19 cellular contexts compared by ENCODE assay signal in the genomic region with DNA sequence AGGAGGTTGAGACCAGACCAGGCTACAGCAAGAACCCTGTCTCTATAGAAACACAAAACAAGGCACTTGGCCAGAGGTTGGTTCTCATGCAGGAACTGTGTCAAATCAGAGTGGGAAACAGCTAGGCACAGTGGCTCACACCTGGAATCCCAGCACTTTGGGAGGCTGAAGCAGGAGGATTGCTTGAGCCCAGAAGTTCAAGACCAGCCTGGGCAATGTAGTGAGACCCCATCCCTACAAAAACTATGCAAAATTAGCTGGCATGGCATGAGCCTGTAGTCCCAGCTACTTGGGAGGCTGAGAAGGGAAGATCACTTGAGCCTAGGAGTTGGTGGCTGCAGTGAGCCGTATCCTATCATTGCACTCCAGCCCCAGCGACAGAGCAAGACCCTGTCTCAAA. TPM values are rescaled to one million over a fixed set of nuclear protein-coding genes. Genes with fewer than 3 reads are reported as not detected.
DNase-seq lines count a peak whose midpoint lies in the region; ATAC-seq and TF ChIP-seq lines count a peak whose summit lies in the region.
"Had no signal": no experiment of that assay in that cellular context is flagged by ENCODE, and none has a peak within 500 bp of the region (broad histone marks: within the 10 kb centered on the region; RNA-seq: fewer than 3 reads in every experiment).

No MANE protein-coding gene starts in this region.

- H2BK12ac ChIP-seq in trophoblast cell (ENCODE audit: low read length): no peak overlapping the region

- H3K4me1 ChIP-seq in trophoblast cell (ENCODE audit: control insufficient read depth in 1 of 2, insufficient read depth in 2 of 2, low read length in 2 of 2): peaks cover 3 to 5% of the 10 kb centered on the region in 2 experiments

- H3K36me3 ChIP-seq in trophoblast cell (ENCODE audit: control insufficient read depth in 1 of 2, insufficient read depth in 2 of 2, low read length in 2 of 2): peaks cover 2% of the 10 kb centered on the region in 2 experiments
- H3K36me3 ChIP-seq: HAP-1 had no signal

- no peak overlapping the region for H3K4me3 ChIP-seq in trophoblast cell (ENCODE audit: low read depth, low read length)

- peak overlapping the region; percentile 59 to 89 for H3K4me3 Mint-ChIP-seq in activated T-cell treated with anti-CD3 and anti-CD28 coated beads, Interleukin-2, amount 50 U/mL, for 72 hours
- H3K4me3 Mint-ChIP-seq in IgD-negative memory B cell: peak overlapping the region; percentile 30 to 94 (median 80)
- H3K4me3 Mint-ChIP-seq in central memory CD8-positive, alpha-beta T cell: peak overlapping the region; percentile 83

- H3K27ac Mint-ChIP-seq in activated T-cell treated with anti-CD3 and anti-CD28 coated beads, Interleukin-2, amount 50 U/mL, for 72 hours: no peak overlapping the region
- H3K27ac Mint-ChIP-seq in IgD-negative memory B cell: peak overlapping the region in 2 of 3 donors; percentile 50 to 97
- no peak overlapping the region for H3K27ac Mint-ChIP-seq in central memory CD8-positive, alpha-beta T cell (ENCODE audit: low read depth)

- H4K12ac ChIP-seq in trophoblast cell (ENCODE audit: low read depth, low read length): no peak overlapping the region

- WGBS in trophoblast cell (ENCODE audit: extremely low coverage, insufficient coverage, insufficient read length): no CpG with 5 or more reads among the region's 2 CpGs

- no peaks in the 10 kb centered on the region for H3K27me3 ChIP-seq in trophoblast cell (ENCODE audit: insufficient read depth, low read length)
- H3K27me3 ChIP-seq: neutrophil had no signal

- no peak overlapping the region for H3K23ac ChIP-seq in trophoblast cell (ENCODE audit: low read length)

- H4K8ac ChIP-seq in trophoblast cell (ENCODE audit: low read depth, low read length): no peak overlapping the region

- no peak for ATAC-seq in activated T-cell treated with anti-CD3 and anti-CD28 coated beads, Interleukin-2, amount 50 U/mL, for 72 hours (replicated peaks in 1 of 2)
- ATAC-seq in central memory CD8-positive, alpha-beta T cell (replicated peaks; ENCODE audit: extremely low read depth, poor library complexity, severe bottlenecking): no peak

- H3K4me1 Mint-ChIP-seq in activated T-cell treated with anti-CD3 and anti-CD28 coated beads, Interleukin-2, amount 50 U/mL, for 72 hours (ENCODE audit: low read depth): peaks cover 29% of the 10 kb centered on the region
- peaks cover 9 to 17% (median 17%) of the 10 kb centered on the region in 3 donors for H3K4me1 Mint-ChIP-seq in IgD-negative memory B cell
- H3K4me1 Mint-ChIP-seq in central memory CD8-positive, alpha-beta T cell: peaks cover 29% of the 10 kb centered on the region

- H3K4ac ChIP-seq in trophoblast cell (ENCODE audit: low read depth, low read length): no peak overlapping the region

- H3K9me3 Mint-ChIP-seq in activated T-cell treated with anti-CD3 and anti-CD28 coated beads, Interleukin-2, amount 50 U/mL, for 72 hours: no peaks in the 10 kb centered on the region
- no peaks in the 10 kb centered on the region for H3K9me3 Mint-ChIP-seq in IgD-negative memory B cell
- no peaks in the 10 kb centered on the region for H3K9me3 Mint-ChIP-seq in central memory CD8-positive, alpha-beta T cell

- no peaks in the 10 kb centered on the region for H3K9me3 ChIP-seq in trophoblast cell (ENCODE audit: insufficient read depth, low read depth, low read length)
- H3K9me3 ChIP-seq: HAP-1, neutrophil had no signal

- POLR2A ChIA-PET in HEK293T (lab: Yijun Ruan, JAX): no interaction called here

- H3K4me2 ChIP-seq in trophoblast cell (ENCODE audit: low read length): no peak overlapping the region

- peak overlapping the region; percentile 49 for H3K9ac ChIP-seq in trophoblast cell (ENCODE audit: low read length)

- H2BK120ac ChIP-seq in trophoblast cell (ENCODE audit: insufficient read depth, low read length, poor library complexity): no peak overlapping the region

- no peak overlapping the region for H4K91ac ChIP-seq in trophoblast cell (ENCODE audit: low read depth, low read length)

- no peak overlapping the region for H3K18ac ChIP-seq in trophoblast cell (ENCODE audit: low read length)

- H2AFZ ChIP-seq in trophoblast cell (ENCODE audit: insufficient read depth, low read length, poor library complexity): no peak overlapping the region

- CTCF ChIA-PET in HEK293T (lab: Yijun Ruan, JAX): no interaction called here

- no peak overlapping the region for H3K27ac ChIP-seq in trophoblast cell (ENCODE audit: low read depth, low read length)

- H3K27me3 Mint-ChIP-seq in activated T-cell treated with anti-CD3 and anti-CD28 coated beads, Interleukin-2, amount 50 U/mL, for 72 hours (ENCODE audit: low read depth): no peaks in the 10 kb centered on the region
- no peaks in the 10 kb centered on the region for H3K27me3 Mint-ChIP-seq in IgD-negative memory B cell
- no peaks in the 10 kb centered on the region for H3K27me3 Mint-ChIP-seq in central memory CD8-positive, alpha-beta T cell

- peaks cover 5% of the 10 kb centered on the region for H3K79me2 ChIP-seq in trophoblast cell (ENCODE audit: control insufficient read depth, insufficient read depth, low read length, poor library complexity)

- no peaks in the 10 kb centered on the region for H3K36me3 Mint-ChIP-seq in activated T-cell treated with anti-CD3 and anti-CD28 coated beads, Interleukin-2, amount 50 U/mL, for 72 hours (ENCODE audit: insufficient read depth in 2 of 2)
- peaks cover 3% of the 10 kb centered on the region for H3K36me3 Mint-ChIP-seq in IgD-negative memory B cell
- peaks cover 32% of the 10 kb centered on the region for H3K36me3 Mint-ChIP-seq in central memory CD8-positive, alpha-beta T cell (ENCODE audit: insufficient read depth)

- no peak overlapping the region for H3K14ac ChIP-seq in trophoblast cell (ENCODE audit: low read length)

- H2BK5ac ChIP-seq in trophoblast cell (ENCODE audit: low read depth, low read length, poor library complexity): no peak overlapping the region

- H2AK5ac ChIP-seq in trophoblast cell (ENCODE audit: low read length): no peak overlapping the region

- no peak for DNase-seq in activated T-cell treated with anti-CD3 and anti-CD28 coated beads, Interleukin-2, amount 50 U/mL, for 72 hours
- no peak for DNase-seq in activated T-cell treated with anti-CD3 and anti-CD28 coated beads, Interleukin-2, amount 50 U/mL, for 48 hours
- no peak for DNase-seq in central memory CD8-positive, alpha-beta T cell (ENCODE audit: low spot score in 2 of 2)
- DNase-seq in trophoblast cell (no peak), HEK293T (ENCODE audit: extremely low spot score) (no peak), glomerular visceral epithelial cell (ENCODE audit: extremely low spot score) (no peak), NCI-H345 (lab: John Stamatoyannopoulos, UW) (no peak)
- DNase-seq: activated CD4-positive, alpha-beta T cell treated with anti-CD3 and anti-CD28 coated beads, Interleukin-2, amount 50 U/mL, for 1 hour; foreskin melanocyte; kidney glomerular epithelial cell; mesenchymal stem cell; NCI-H226; retina had no signal

- H3K79me1 ChIP-seq in trophoblast cell (ENCODE audit: low read length): peaks cover 10% of the 10 kb centered on the region

TF ChIP-seq in HEK293T, 16 proteins besides CTCF, POLR2A, EP300 and RAD21:
- no peak for TF ChIP-seq NFRKB (IDR thresholded peaks at IDR 0.05)
- no peak for TF ChIP-seq HDGF (IDR thresholded peaks at IDR 0.05; ENCODE audit: borderline replicate concordance)
- no peak for TF ChIP-seq TARDBP (IDR thresholded peaks at IDR 0.05)
- no peak for TF ChIP-seq FOXA1 (IDR thresholded peaks at IDR 0.05)
- no peak for TF ChIP-seq L3MBTL2 (conservative IDR thresholded peaks at IDR 0.05)
- TF ChIP-seq LEF1 (IDR thresholded peaks at IDR 0.05; ENCODE audit: borderline replicate concordance): no peak
- no peak for TF ChIP-seq ZNF384 (IDR thresholded peaks at IDR 0.05)

RNA-seq across cellular contexts. Expression of a gene that starts 1.7 kb away (rescaled TPM):
- total RNA-seq in activated T-cell treated with anti-CD3 and anti-CD28 coated beads, Interleukin-2, amount 50 U/mL, for 72 hours: 10 to 100 TPM; 51.1 to 69.5 TPM
- polyA plus RNA-seq in IgD-negative memory B cell: 9.2 TPM
- polyA plus RNA-seq in trophoblast cell (2013): 24.9 and 25.4 TPM in 2 replicates

RNA-seq across cellular contexts. Expression of a gene that starts 7.7 kb away (rescaled TPM):
- 10 to 100 TPM; 14.5 to 17.9 TPM for total RNA-seq in activated T-cell treated with anti-CD3 and anti-CD28 coated beads, Interleukin-2, amount 50 U/mL, for 72 hours
- polyA plus RNA-seq in IgD-negative memory B cell: 37.0 TPM
- polyA plus RNA-seq in trophoblast cell (2013): 17.1 and 17.3 TPM in 2 replicates

RNA-seq across cellular contexts. Expression of a gene that starts 18.0 kb away (rescaled TPM):
- total RNA-seq in activated T-cell treated with anti-CD3 and anti-CD28 coated beads, Interleukin-2, amount 50 U/mL, for 72 hours: under 1 TPM in 1 of 2 donors, not detected in 1; 0.81 TPM
- polyA plus RNA-seq in IgD-negative memory B cell: not detected
- not detected in 2 replicates for polyA plus RNA-seq in trophoblast cell (2013)
- total RNA-seq: epithelial cell of proximal tubule, MCF 10A had no signal
- polyA plus RNA-seq: AG04450 had no signal

RNA-seq across cellular contexts. Expression of a gene that starts 31.5 kb away (rescaled TPM):
- 1 to 10 TPM; 2.7 to 3.4 TPM for total RNA-seq in activated T-cell treated with anti-CD3 and anti-CD28 coated beads, Interleukin-2, amount 50 U/mL, for 72 hours
- polyA plus RNA-seq in IgD-negative memory B cell: 1.5 TPM
- 0.14 and 0.23 TPM in 2 replicates for polyA plus RNA-seq in trophoblast cell (2013)
- total RNA-seq: epithelial cell of proximal tubule had no signal

Comparison
In these comparisons a context has a peak if more than half of its experiments do, and no peak if none do; other contexts are left out.
1. H3K27ac Mint-ChIP-seq: peak in IgD-negative memory B cell (2 of 3); none in activated T-cell treated with anti-CD3 and anti-CD28 coated beads, Interleukin-2, amount 50 U/mL, for 72 hours (single experiment) and central memory CD8-positive, alpha-beta T cell (single experiment).
2. Peak in every context shown above with its lines, with median percentiles within 50 percentile points of each other: H3K4me3 Mint-ChIP-seq.